Comparison of ENCODE assay signal across 13 cellular contexts in the genomic region with DNA sequence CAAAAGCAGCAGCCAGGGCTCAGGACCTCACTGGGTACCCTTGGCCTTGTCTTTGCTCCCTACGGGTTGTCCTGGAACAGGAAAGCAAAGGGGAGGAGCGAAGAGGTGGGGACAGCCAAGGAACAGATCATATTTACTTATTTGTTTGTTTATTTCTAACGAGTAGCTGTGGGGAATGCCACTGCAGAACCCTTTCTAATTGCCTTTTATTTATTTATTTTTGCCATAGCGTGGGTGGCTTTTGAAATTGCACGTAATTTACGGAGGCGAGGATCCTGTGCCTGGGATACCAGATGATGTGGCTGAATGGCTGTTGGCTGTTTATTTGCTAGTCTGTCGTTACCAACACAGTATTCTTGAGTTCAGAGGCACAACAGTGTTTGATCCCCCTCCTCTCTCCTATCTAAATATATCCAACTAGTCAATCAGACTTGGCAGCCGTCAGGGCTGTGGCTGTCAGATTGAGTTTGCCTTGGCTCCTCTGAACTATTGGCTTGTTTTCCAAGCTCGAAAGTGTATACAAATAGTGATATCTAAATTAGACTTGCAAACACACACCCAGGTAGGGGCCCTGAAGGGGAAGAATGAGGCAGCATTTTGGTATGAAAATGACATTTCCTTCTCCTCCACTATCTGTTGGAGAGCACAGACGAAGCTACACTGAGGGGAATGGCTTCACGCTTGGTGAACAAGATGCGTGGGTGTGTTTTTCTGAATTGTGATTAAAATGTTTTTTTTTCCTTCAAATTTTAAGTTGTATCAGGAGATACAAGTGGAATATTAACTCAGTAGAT.
DNase-seq lines count a peak whose midpoint lies in the region; ATAC-seq and TF ChIP-seq lines count a peak whose summit lies in the region.
"Had no signal": no experiment of that assay in that cellular context is flagged by ENCODE, and none has a peak within 500 bp of the region (broad histone marks: within the 10 kb centered on the region; RNA-seq: fewer than 3 reads in every experiment).

No MANE protein-coding gene starts in this region.

- no peaks in the 10 kb centered on the region for H3K27me3 Mint-ChIP-seq in brain

- H3K36me3 ChIP-seq in mesendoderm (ENCODE audit: control insufficient read depth, insufficient read depth, low read length), result no peaks in the 10 kb centered on the region

- no peak overlapping the region for H2BK15ac ChIP-seq in mesendoderm (replicated peaks; ENCODE audit: low read depth)

- H3K9ac ChIP-seq in mesendoderm (ENCODE audit: low read length), result no peak overlapping the region

- no peak overlapping the region for H3K27ac ChIP-seq in mesendoderm (ENCODE audit: low read depth, low read length)

- peaks cover 18% of the 10 kb centered on the region for H3K36me3 Mint-ChIP-seq in brain
- H3K36me3 Mint-ChIP-seq: immature natural killer cell had no signal

- no peak overlapping the region for H3K4me3 ChIP-seq in mesendoderm (ENCODE audit: low read length)

- DNase-seq in Caki2 (ENCODE audit: low read depth), result peak; percentile 98
- DNase-seq in NCI-H1694 (lab: John Stamatoyannopoulos, UW), result peak; percentile 20
- DNase-seq in mesendoderm, result no peak
- DNase-seq in NCI-H187 (lab: John Stamatoyannopoulos, UW), result no peak
- DNase-seq in KG1 (lab: John Stamatoyannopoulos, UW), result no peak
- DNase-seq: activated CD4-positive, alpha-beta T cell treated with anti-CD3 and anti-CD28 coated beads, Interleukin-2, amount 50 U/mL, for 1 hour; CD8-positive, alpha-beta T cell; immature natural killer cell; SHP77 treated with DMSO at 0.1 percent for 48 hours had no signal

- no peak overlapping the region for H3K56ac ChIP-seq in mesendoderm (ENCODE audit: low read length)

- no peak overlapping the region for H3K4me2 ChIP-seq in mesendoderm (ENCODE audit: low read length)

- H3K27ac Mint-ChIP-seq in brain, result peak overlapping the region; percentile 9 to 95 (median 85)
- H3K27ac Mint-ChIP-seq: CD8-positive, alpha-beta T cell; immature natural killer cell had no signal

- H3K23ac ChIP-seq in mesendoderm (ENCODE audit: low read length), result peak overlapping the region; percentile 75

- no peak overlapping the region for H4K8ac ChIP-seq in mesendoderm (ENCODE audit: low read depth, low read length)

- peaks cover 96% of the 10 kb centered on the region for H3K4me1 Mint-ChIP-seq in brain

- H3K4me3 Mint-ChIP-seq in brain, result peak overlapping the region in 2 of 5 experiments; percentile 53 to 66
- H3K4me3 Mint-ChIP-seq: CD8-positive, alpha-beta T cell; immature natural killer cell had no signal

- no peaks in the 10 kb centered on the region for H3K79me2 ChIP-seq in mesendoderm (ENCODE audit: control insufficient read depth, insufficient read depth, low read length)

- peaks cover 11% of the 10 kb centered on the region for H3K79me1 ChIP-seq in mesendoderm (ENCODE audit: low read length)

- H2BK5ac ChIP-seq in mesendoderm (ENCODE audit: low read length), result no peak overlapping the region

- H2BK120ac ChIP-seq in mesendoderm (ENCODE audit: low read depth, low read length), result no peak overlapping the region

- WGBS in mesendoderm (ENCODE audit: extremely low coverage, insufficient coverage, low lambda C conversion rate), result no CpG with 5 or more reads among the region's 13 CpGs

- H3K4me1 ChIP-seq in mesendoderm (ENCODE audit: control insufficient read depth, low read depth, low read length), result peaks cover 8% of the 10 kb centered on the region

- H3K9me3 Mint-ChIP-seq in brain, result peaks cover 0 to 2% (median 0%) of the 10 kb centered on the region in 5 experiments
- H3K9me3 Mint-ChIP-seq: CD8-positive, alpha-beta T cell; immature natural killer cell had no signal

- no peak overlapping the region for H4K5ac ChIP-seq in mesendoderm (ENCODE audit: low read length)

- H3K27me3 ChIP-seq in mesendoderm (ENCODE audit: insufficient read depth, low read length, poor library complexity), result no peaks in the 10 kb centered on the region

- H2AK5ac ChIP-seq in mesendoderm (ENCODE audit: low read length), result no peak overlapping the region

- no peak overlapping the region for H3K18ac ChIP-seq in mesendoderm (ENCODE audit: low read length)

- ATAC-seq in HG02759 (IDR thresholded peaks at IDR 0.05; ENCODE audit: unreplicated experiment) (no peak), HG03354 (IDR thresholded peaks at IDR 0.05; ENCODE audit: poor library complexity, severe bottlenecking, unreplicated experiment) (no peak)
- ATAC-seq: CD8-positive, alpha-beta T cell; sciatic nerve had no signal

- H3K4ac ChIP-seq in mesendoderm (ENCODE audit: low read depth, low read length), result no peak overlapping the region

- no peak for TF ChIP-seq CTCF in brain (conservative IDR thresholded peaks at IDR 0.05)

- in situ Hi-C loops in Caki2 (cut with HindIII; ENCODE audit: low pct_unique_long_range_greater_than_20kb, low sequenced_read_pairs), result loop anchor here (5.0 kb wide), 1 partner anchor 41 kb away; no protein-coding TSS in a partner anchor

Comparison
In these comparisons a context has a peak if more than half of its experiments do, and no peak if none do; other contexts are left out.
1. DNase-seq: peak in Caki2 (single experiment) and NCI-H1694 (single experiment); none in mesendoderm (single experiment), NCI-H187 (0 of 2) and KG1 (single experiment).